ENCODE assay signal across 10 cellular contexts in genomic region chr3:50671331-50671730, GRCh38. TPM values are rescaled to one million over a fixed set of nuclear protein-coding genes. Genes with fewer than 3 reads are reported as not detected.
DNase-seq lines count a peak whose midpoint lies in the region; ATAC-seq, FAIRE-seq and TF ChIP-seq lines count a peak whose summit lies in the region.
"Had no signal": no experiment of that assay in that cellular context is flagged by ENCODE, and none has a peak within 500 bp of the region (broad histone marks: within the 10 kb centered on the region; RNA-seq: fewer than 3 reads in every experiment).

No MANE protein-coding gene starts in this region.

- TF ChIP-seq POLR2A in GM12891 (IDR thresholded peaks at IDR 0.05; ENCODE audit: low read depth, low read length) = no peak

- no peak for FAIRE-seq in GM12891 (lab: Jason Lieb, UNC)

- DNase-seq in AG20443 (ENCODE audit: low spot score) = peak; percentile 86
- peak; percentile 94 for DNase-seq in LHCN-M2 (ENCODE audit: low read depth)
- DNase-seq in SW480 (ENCODE audit: low spot score) = peak; percentile 65
- DNase-seq in iris pigment epithelial cell (ENCODE audit: low read depth) = peak; percentile 80
- no peak for DNase-seq in H7
- DNase-seq in activated T-cell treated with anti-CD3 and anti-CD28 coated beads for 4 hours = no peak
- no peak for DNase-seq in GM12891 (ENCODE audit: insufficient read length, low spot score)
- DNase-seq: adrenal gland; stimulated activated CD4-positive, alpha-beta T cell treated with anti-CD3 and anti-CD28 coated beads, Interleukin-2, amount 100 ng/mL, for 24 hours had no signal

- H3K4me3 ChIP-seq in H7 (ENCODE audit: insufficient read depth, low read depth, low read length) = no peak overlapping the region
- H3K4me3 ChIP-seq: adrenal gland had no signal

- no peaks in the 10 kb centered on the region for H3K36me3 ChIP-seq in H7 (replicated peaks; ENCODE audit: control insufficient read depth, insufficient read depth, low read length)
- H3K36me3 ChIP-seq: adrenal gland had no signal

- ATAC-seq in HG03469 (IDR thresholded peaks at IDR 0.05; ENCODE audit: unreplicated experiment) = no peak

- H3K27me3 ChIP-seq in H7 (ENCODE audit: control insufficient read depth, insufficient read depth, low read length) = peaks cover 14% of the 10 kb centered on the region
- H3K27me3 ChIP-seq: adrenal gland had no signal

TF ChIP-seq in GM12891, 5 proteins besides CTCF, POLR2A, EP300 and RAD21:
- TF ChIP-seq TAF1 (IDR thresholded peaks at IDR 0.05; ENCODE audit: low read depth, low read length) (no peak), POU2F2 (IDR thresholded peaks at IDR 0.05; ENCODE audit: low read depth, low read length) (no peak), SPI1 (IDR thresholded peaks at IDR 0.05; ENCODE audit: low read depth, low read length) (no peak), PAX5 (IDR thresholded peaks at IDR 0.05; ENCODE audit: insufficient read depth, low read length, severe bottlenecking) (no peak), POLR2AphosphoS5 (IDR thresholded peaks at IDR 0.05; ENCODE audit: low read depth, low read length) (no peak)

RNA-seq across cellular contexts. Expression of gene DOCK3, which starts 3.4 kb away (rescaled TPM):
- 0.45 and 0.46 TPM in 2 replicates for total RNA-seq in LHCN-M2 (2014; rRNA removed)
- polyA plus RNA-seq in LHCN-M2 (2012) = 0.47 TPM
- 2.0 and 3.2 TPM in 2 replicates for total RNA-seq in H7 (2014; rRNA removed; shearing (Covaris generic))
- 0.04 TPM for polyA plus RNA-seq in GM12891 (2012; ENCODE audit: low read depth, missing spikeins)

RNA-seq across cellular contexts. Expression of gene MAPKAPK3, which starts 54.4 kb away (rescaled TPM):
- total RNA-seq in LHCN-M2 (2014; rRNA removed) = 92.3 and 103 TPM in 2 replicates
- polyA plus RNA-seq in LHCN-M2 (2012) = 53.5 TPM
- total RNA-seq in H7 (2014; rRNA removed; shearing (Covaris generic)) = 72.5 and 73.1 TPM in 2 replicates
- polyA plus RNA-seq in GM12891 (2012; ENCODE audit: low read depth, missing spikeins) = 10.0 TPM

RNA-seq across cellular contexts. Expression of gene CISH, which starts 59.8 kb away (rescaled TPM):
- total RNA-seq in LHCN-M2 (2014; rRNA removed) = 0.58 and 1.6 TPM in 2 replicates
- polyA plus RNA-seq in LHCN-M2 (2012) = 0.77 TPM
- total RNA-seq in H7 (2014; rRNA removed; shearing (Covaris generic)) = 0.96 and 1.6 TPM in 2 replicates
- polyA plus RNA-seq in GM12891 (2012; ENCODE audit: low read depth, missing spikeins) = 0.37 TPM

Comparison
In these comparisons a context has a peak if more than half of its experiments do, and no peak if none do; other contexts are left out.
1. DNase-seq: peak in AG20443 (single experiment), LHCN-M2 (single experiment), SW480 (single experiment) and iris pigment epithelial cell (single experiment); none in H7 (single experiment), activated T-cell treated with anti-CD3 and anti-CD28 coated beads for 4 hours (single experiment) and GM12891 (single experiment).